8 cellular contexts compared by ENCODE assay signal in genomic region chr13:110911880-110912279, GRCh38. TPM values are rescaled to one million over a fixed set of nuclear protein-coding genes. Genes with fewer than 3 reads are reported as not detected.
DNase-seq lines count a peak whose midpoint lies in the region; ATAC-seq and TF ChIP-seq lines count a peak whose summit lies in the region.

No MANE protein-coding gene starts in this region.

- H3K4me2 ChIP-seq in smooth muscle cell: peak overlapping the region; percentile 86

- H3K27ac ChIP-seq in smooth muscle cell (ENCODE audit: low read depth): no peak overlapping the region

- no peak overlapping the region for H2AFZ ChIP-seq in smooth muscle cell (ENCODE audit: low read depth)

- H3K27ac Mint-ChIP-seq in activated CD4-positive, alpha-beta T cell treated with anti-CD3 and anti-CD28 coated beads, Interleukin-2, amount 10 ng/mL, durations not matched to agents 24 days and 14 days: peak overlapping the region; percentile 92
- H3K27ac Mint-ChIP-seq in T-cell: peak overlapping the region in 1 of 2 donors; percentile 16

- H3K9ac ChIP-seq in smooth muscle cell (ENCODE audit: low read depth): no peak overlapping the region

- peaks cover 56% of the 10 kb centered on the region for H3K36me3 Mint-ChIP-seq in activated CD4-positive, alpha-beta T cell treated with anti-CD3 and anti-CD28 coated beads, Interleukin-2, amount 10 ng/mL, durations not matched to agents 24 days and 14 days (ENCODE audit: low read depth)
- H3K36me3 Mint-ChIP-seq in T-cell: peaks cover 27% of the 10 kb centered on the region

- peaks cover 72% of the 10 kb centered on the region for H4K20me1 ChIP-seq in smooth muscle cell (ENCODE audit: low read depth)

- no peaks in the 10 kb centered on the region for H3K9me3 Mint-ChIP-seq in activated CD4-positive, alpha-beta T cell treated with anti-CD3 and anti-CD28 coated beads, Interleukin-2, amount 10 ng/mL, durations not matched to agents 24 days and 14 days
- H3K9me3 Mint-ChIP-seq in T-cell: no peaks in the 10 kb centered on the region

- POLR2A ChIA-PET in T-cell (lab: Charles Lee): no interaction called here

- CTCF ChIA-PET in T-cell (lab: Charles Lee): no interaction called here

- no peak for ATAC-seq in T-cell (replicated peaks in 1 of 4)
- ATAC-seq in GM21717 (IDR thresholded peaks at IDR 0.05; ENCODE audit: unreplicated experiment): no peak

- H3K36me3 ChIP-seq in smooth muscle cell (ENCODE audit: low read depth): no peaks in the 10 kb centered on the region

- H3F3A ChIP-seq in smooth muscle cell (ENCODE audit: low read depth): no peaks in the 10 kb centered on the region

- 72% methylated on average over 2 of the region's 2 CpGs for WGBS in smooth muscle cell (ENCODE audit: low lambda C conversion rate)

- TF ChIP-seq CTCF in fibroblast of the aortic adventitia (IDR thresholded peaks at IDR 0.05; ENCODE audit: insufficient read depth, low read length): no peak
- TF ChIP-seq CTCF in smooth muscle cell (IDR thresholded peaks at IDR 0.05; ENCODE audit: borderline replicate concordance, insufficient read depth, poor library complexity, severe bottlenecking): no peak

- H3K4me1 Mint-ChIP-seq in activated CD4-positive, alpha-beta T cell treated with anti-CD3 and anti-CD28 coated beads, Interleukin-2, amount 10 ng/mL, durations not matched to agents 24 days and 14 days: peaks cover 56% of the 10 kb centered on the region
- H3K4me1 Mint-ChIP-seq in T-cell: peaks cover 64 to 73% (median 72%) of the 10 kb centered on the region in 3 donors

- H3K27me3 Mint-ChIP-seq in activated CD4-positive, alpha-beta T cell treated with anti-CD3 and anti-CD28 coated beads, Interleukin-2, amount 10 ng/mL, durations not matched to agents 24 days and 14 days: no peaks in the 10 kb centered on the region
- H3K27me3 Mint-ChIP-seq in T-cell: no peaks in the 10 kb centered on the region

- H3K4me1 ChIP-seq in smooth muscle cell (ENCODE audit: low read depth): peaks cover 32% of the 10 kb centered on the region

- peak overlapping the region; percentile 92 for H3K4me3 Mint-ChIP-seq in activated CD4-positive, alpha-beta T cell treated with anti-CD3 and anti-CD28 coated beads, Interleukin-2, amount 10 ng/mL, durations not matched to agents 24 days and 14 days
- peak overlapping the region; percentile 89 to 92 (median 90) for H3K4me3 Mint-ChIP-seq in T-cell

- no peaks in the 10 kb centered on the region for H3K9me3 ChIP-seq in smooth muscle cell (replicated peaks; ENCODE audit: low read depth)

- intact Hi-C loops in activated CD4-positive, alpha-beta T cell treated with anti-CD3 and anti-CD28 coated beads, Interleukin-2, amount 10 ng/mL, durations not matched to agents 24 days and 14 days (cut with micrococcal nuclease): loop anchor here (5.0 to 10.0 kb wide), 3 partner anchors 273 to 1673 kb away; partner anchors contain the start of genes NAXD and TUBGCP3

- H3K27me3 ChIP-seq in smooth muscle cell (ENCODE audit: low read depth): no peaks in the 10 kb centered on the region

- H3K79me2 ChIP-seq in smooth muscle cell (ENCODE audit: low read depth): peaks cover 71% of the 10 kb centered on the region

- H3K4me3 ChIP-seq in fibroblast of the aortic adventitia (ENCODE audit: low read depth, low read length) (peak overlapping the region; percentile 99), smooth muscle cell (peak overlapping the region; percentile 98)

- no peak for DNase-seq in activated CD4-positive, alpha-beta T cell treated with anti-CD3 and anti-CD28 coated beads, Interleukin-2, amount 10 ng/mL, durations not matched to agents 24 days and 14 days
- no peak for DNase-seq in activated CD4-positive, alpha-beta T cell treated with anti-CD3 and anti-CD28 coated beads for 1 hour
- no peak for DNase-seq in T-cell
- no peak for DNase-seq in fibroblast of the aortic adventitia (ENCODE audit: low read depth)
- DNase-seq in smooth muscle cell (lab: John Stamatoyannopoulos, UW; ENCODE audit: unreplicated experiment): no peak
- no peak for DNase-seq in stimulated activated CD4-positive, alpha-beta T cell treated with anti-CD3 and anti-CD28 coated beads, Interleukin-4, amount 100 ng/mL, for 1 hour
- DNase-seq in NCI-H345 (lab: John Stamatoyannopoulos, UW): no peak

RNA-seq across cellular contexts. Expression of gene ANKRD10, which starts 3.0 kb away (rescaled TPM):
- total RNA-seq in activated CD4-positive, alpha-beta T cell treated with anti-CD3 and anti-CD28 coated beads, Interleukin-2, amount 10 ng/mL, durations not matched to agents 24 days and 14 days: 145 and 147 TPM in 2 replicates
- total RNA-seq in T-cell (100 to 1,000 TPM in 3 of 5 donors, 10 to 100 TPM in 2; 93.7 to 133 (median 104) TPM), fibroblast of the aortic adventitia (ENCODE audit: low replicate concordance) (76.5 and 84.2 TPM in 2 replicates), smooth muscle cell (61.8 and 77.4 TPM in 2 replicates)
- polyA plus RNA-seq in smooth muscle cell: 31.0 and 42.8 TPM in 2 replicates
